ENCODE assay signal across 8 cellular contexts in genomic region chr22:19292262-19293230, GRCh38. TPM values are rescaled to one million over a fixed set of nuclear protein-coding genes. Genes with fewer than 3 reads are reported as not detected.
DNase-seq lines count a peak whose midpoint lies in the region; ATAC-seq and TF ChIP-seq lines count a peak whose summit lies in the region.

No MANE protein-coding gene starts in this region.

- no peaks in the 10 kb centered on the region for H4K20me1 ChIP-seq in PC-9 (ENCODE audit: insufficient read depth)

- peaks cover 0 to 1% of the 10 kb centered on the region in 2 donors for H3K36me3 Mint-ChIP-seq in CD4-positive, alpha-beta memory T cell

- H3K27ac Mint-ChIP-seq in CD4-positive, alpha-beta memory T cell, result peak overlapping the region; percentile 31 to 92 (median 81)

- intact Hi-C loops in CD4-positive, alpha-beta memory T cell (cut with micrococcal nuclease), result loop anchor here (2.0 to 5.0 kb wide), 2 partner anchors 140 to 170 kb away; partner anchors contain the start of genes DGCR2 and MRPL40
- intact Hi-C loops in PC-9 (cut with micrococcal nuclease; ENCODE audit: unreplicated experiment), result loop anchor here (10.0 kb wide), 1 partner anchor 182 kb away; the partner anchor contains the start of genes CDC45 and UFD1

- peaks cover 0 to 2% (median 0%) of the 10 kb centered on the region in 8 donors for H3K9me3 Mint-ChIP-seq in CD4-positive, alpha-beta memory T cell

- POLR2A ChIA-PET in CD4-positive, alpha-beta memory T cell (lab: Charles Lee; ENCODE audit: partially characterized antibody), result interaction anchor here (0.9 to 1.6 kb wide), 6 partner anchors 114 to 186 kb away, joined by 3 to 6 read pairs (median 4); partner anchors contain the start of genes C22orf39, ESS2, HIRA and MRPL40
- POLR2A ChIA-PET in PC-9 (lab: Charles Lee; ENCODE audit: unreplicated experiment), result no interaction called here

- peaks cover 12 to 31% (median 21%) of the 10 kb centered on the region in 4 donors for H3K4me1 Mint-ChIP-seq in CD4-positive, alpha-beta memory T cell

- H3K27me3 Mint-ChIP-seq in CD4-positive, alpha-beta memory T cell, result peaks cover 6 to 11% of the 10 kb centered on the region in 2 donors

- no TSS peak for BruUV-seq in PC-9 (replicated peaks; lab: Mats Ljungman, UMichigan)

- H3K9me2 ChIP-seq in PC-9 (ENCODE audit: insufficient read depth), result no peaks in the 10 kb centered on the region

- peak overlapping the region; percentile 95 for H2AFZ ChIP-seq in PC-9

- peak overlapping the region; percentile 8 for H3K9ac ChIP-seq in endocrine pancreas (ENCODE audit: control insufficient read depth, insufficient read depth, low read length)

- peak overlapping the region; percentile 89 for H3K4me2 ChIP-seq in PC-9

- peaks cover 25% of the 10 kb centered on the region for H3K4me1 ChIP-seq in CD4-positive, alpha-beta memory T cell (ENCODE audit: insufficient read depth, low read length)
- H3K4me1 ChIP-seq in PC-9 (replicated peaks; ENCODE audit: insufficient read depth), result no peaks in the 10 kb centered on the region
- no peaks in the 10 kb centered on the region for H3K4me1 ChIP-seq in endocrine pancreas (ENCODE audit: control insufficient read depth, insufficient read depth, low read length)

- no peaks in the 10 kb centered on the region for H3F3A ChIP-seq in PC-9 (ENCODE audit: insufficient read depth, low read depth)

- peak overlapping the region; percentile 43 to 92 for H3K4me3 ChIP-seq in CD4-positive, alpha-beta memory T cell (ENCODE audit: low read length in 2 of 2)
- H3K4me3 ChIP-seq in H7 (ENCODE audit: insufficient read depth, low read depth, low read length) (peak overlapping the region; percentile 62), PC-9 (peak overlapping the region; percentile 75), endocrine pancreas (ENCODE audit: control insufficient read depth, insufficient read depth, low read length) (peak overlapping the region; percentile 54)

- peak overlapping the region; percentile 58 for H3K27ac ChIP-seq in CD4-positive, alpha-beta memory T cell (ENCODE audit: low read depth, low read length)
- H3K27ac ChIP-seq in PC-9, result no peak overlapping the region

- H3K27me3 ChIP-seq in CD4-positive, alpha-beta memory T cell (ENCODE audit: insufficient read depth, low read length), result no peaks in the 10 kb centered on the region
- H3K27me3 ChIP-seq in H7 (ENCODE audit: control insufficient read depth, insufficient read depth, low read length), result peaks cover 9% of the 10 kb centered on the region
- no peaks in the 10 kb centered on the region for H3K27me3 ChIP-seq in PC-9 (ENCODE audit: insufficient read depth, low read depth)
- H3K27me3 ChIP-seq in endocrine pancreas (ENCODE audit: control insufficient read depth, insufficient read depth, low read length), result no peaks in the 10 kb centered on the region

- DNase-seq in CD4-positive, alpha-beta memory T cell, result peak in 1 of 5 donors; percentile 49
- DNase-seq in H7, result no peak
- DNase-seq in PC-9, result no peak
- peak; percentile 57 for DNase-seq in myocyte (ENCODE audit: low read depth)
- no peak for DNase-seq in GM19238 (ENCODE audit: insufficient read length, low spot score)

- ATAC-seq in GM19395 (IDR thresholded peaks at IDR 0.05; ENCODE audit: unreplicated experiment) (no peak), HG02884 (IDR thresholded peaks at IDR 0.05; ENCODE audit: unreplicated experiment) (no peak)

- CTCF ChIA-PET in CD4-positive, alpha-beta memory T cell (lab: Charles Lee; ENCODE audit: partially characterized antibody), result interaction anchor here (1.3 kb wide), 2 partner anchors 113 to 149 kb away, joined by 4 to 5 read pairs; partner anchors contain the start of genes ESS2 and SLC25A1
- CTCF ChIA-PET in PC-9 (lab: Charles Lee), result no interaction called here

- no peak for TF ChIP-seq CTCF in PC-9 (conservative IDR thresholded peaks at IDR 0.05)

- H3K4me3 Mint-ChIP-seq in CD4-positive, alpha-beta memory T cell, result peak overlapping the region; percentile 86 to 93 (median 91)

- H3K79me2 ChIP-seq in PC-9 (ENCODE audit: low read depth), result no peaks in the 10 kb centered on the region

- H3K36me3 ChIP-seq in CD4-positive, alpha-beta memory T cell (ENCODE audit: insufficient read depth, low read length), result no peaks in the 10 kb centered on the region
- H3K36me3 ChIP-seq in H7 (replicated peaks; ENCODE audit: control insufficient read depth, insufficient read depth, low read length) (no peaks in the 10 kb centered on the region), PC-9 (ENCODE audit: low read depth) (no peaks in the 10 kb centered on the region), endocrine pancreas (ENCODE audit: control insufficient read depth, insufficient read depth, low read length) (no peaks in the 10 kb centered on the region)

- H3K9me3 ChIP-seq in CD4-positive, alpha-beta memory T cell (ENCODE audit: control insufficient read depth in 1 of 2, low read length in 2 of 2), result no peaks in the 10 kb centered on the region
- no peaks in the 10 kb centered on the region for H3K9me3 ChIP-seq in PC-9 (ENCODE audit: insufficient read depth, low read depth)
- no peaks in the 10 kb centered on the region for H3K9me3 ChIP-seq in endocrine pancreas (ENCODE audit: control insufficient read depth, low read length)

RNA-seq across cellular contexts. Expression of gene CLTCL1, which starts 1.0 kb away (rescaled TPM):
- 1 to 10 TPM in 1 of 2 experiments, under 1 TPM in 1; 0.80 to 1.7 TPM for total RNA-seq in CD4-positive, alpha-beta memory T cell
- not detected for polyA plus RNA-seq in CD4-positive, alpha-beta memory T cell
- total RNA-seq in H7 (2014; rRNA removed; shearing (Covaris generic)), result 10.3 and 11.0 TPM in 2 replicates
- 6.6 and 7.2 TPM in 2 replicates for total RNA-seq in PC-9 (2021)
- 33.7 and 46.2 TPM in 2 replicates for total RNA-seq in myocyte
- polyA plus RNA-seq in myocyte (2012), result 71.8 TPM
